Comparison of ENCODE assay signal across 17 cellular contexts in the genomic region with DNA sequence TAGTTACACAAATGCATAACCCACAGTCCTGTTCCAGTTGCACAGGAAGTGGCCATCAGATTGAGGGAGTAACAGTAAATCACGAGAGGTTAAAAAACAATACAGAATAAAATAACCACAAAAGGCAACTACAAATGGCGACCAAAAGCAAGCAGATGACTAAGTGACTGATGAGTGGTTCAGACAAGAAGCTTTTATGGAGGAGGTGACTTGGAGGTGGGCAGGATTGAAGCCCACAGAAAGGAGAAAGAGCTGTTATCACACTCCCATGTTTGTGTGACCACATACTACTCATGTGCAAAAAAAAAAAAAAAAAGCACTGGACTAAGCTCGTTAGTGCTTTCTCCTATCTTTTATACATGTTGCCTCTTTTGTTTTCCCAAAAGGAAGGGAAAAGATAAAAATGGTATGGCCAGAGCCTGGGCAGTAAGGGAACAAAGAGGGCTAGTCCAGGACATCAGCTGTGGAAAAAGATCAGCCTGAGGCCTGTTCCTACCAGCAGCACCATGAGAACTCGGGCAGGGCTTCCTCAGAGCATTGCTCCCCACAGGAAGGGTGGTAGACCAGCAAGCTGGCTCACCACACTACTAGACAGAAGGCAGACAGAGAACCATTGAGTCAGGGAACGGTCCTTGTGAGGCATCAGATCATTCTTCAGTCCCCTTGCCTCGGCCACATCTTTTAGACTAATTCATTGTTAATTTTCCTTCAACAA.
A peak's percentile ranks its signal among the peaks of the same experiment; 100 is the strongest.
DNase-seq lines count a peak whose midpoint lies in the region; ATAC-seq and TF ChIP-seq lines count a peak whose summit lies in the region.
"Had no signal": no experiment of that assay in that cellular context is flagged by ENCODE, and none has a peak within 500 bp of the region (broad histone marks: within the 10 kb centered on the region; RNA-seq: fewer than 3 reads in every experiment).

No MANE protein-coding gene starts in this region.

- DNase-seq in mammary epithelial cell (no peak), MCF 10A (ENCODE audit: unreplicated experiment) (no peak), Panc1 (ENCODE audit: low read depth, low spot score) (no peak), foreskin melanocyte (peak; percentile 77), DMS53 (lab: John Stamatoyannopoulos, UW) (no peak), esophagus muscularis mucosa (ENCODE audit: extremely low spot score) (no peak)
- DNase-seq: 8988T, Caco-2, HCEC 1CT, Karpas-422, NCI-H1105, Right ventricle myocardium superior, T-cell had no signal

- POLR2A ChIA-PET in MCF 10A (lab: Yijun Ruan, JAX) (interaction anchor here (0.6 to 4.9 kb wide), 3 partner anchors 12 to 256 kb away, joined by 3 to 17 read pairs (median 3); no protein-coding TSS in a partner anchor), Panc1 (lab: Charles Lee) (interaction anchor here (0.6 to 0.7 kb wide), 4 partner anchors 11 to 807 kb away, joined by 4 to 8 read pairs (median 5); no protein-coding TSS in a partner anchor)

- no peak overlapping the region for H3K4me3 ChIP-seq in mammary epithelial cell (replicated peaks in 1 of 3; ENCODE audit: insufficient read depth in 1 of 3, low read depth in 2 of 3, low read length in 3 of 3)
- H3K4me3 ChIP-seq in Panc1 (ENCODE audit: low read depth in 2 of 2, low read length in 2 of 2): no peak overlapping the region
- no peak overlapping the region for H3K4me3 ChIP-seq in esophagus muscularis mucosa

- H4K20me1 ChIP-seq in mammary epithelial cell (ENCODE audit: insufficient read depth, low read length): no peaks in the 10 kb centered on the region

- H3K9me3 Mint-ChIP-seq in MCF 10A (ENCODE audit: unreplicated experiment): no peaks in the 10 kb centered on the region

- no peak overlapping the region for H3K9ac ChIP-seq in mammary epithelial cell (ENCODE audit: insufficient read depth, low read length)

- H3K9me3 ChIP-seq in mammary epithelial cell (replicated peaks; ENCODE audit: insufficient read depth, low read length): no peaks in the 10 kb centered on the region
- H3K9me3 ChIP-seq in Panc1 (ENCODE audit: control insufficient read depth, insufficient read depth, low read depth, low read length): no peaks in the 10 kb centered on the region
- H3K9me3 ChIP-seq in esophagus muscularis mucosa: no peaks in the 10 kb centered on the region
- H3K9me3 ChIP-seq: Caco-2 had no signal

- peaks cover 18% of the 10 kb centered on the region for H3K4me1 ChIP-seq in mammary epithelial cell (ENCODE audit: insufficient read depth, low read length)
- peaks cover 13% of the 10 kb centered on the region; the same call in 1 of the 2 replicates for H3K4me1 ChIP-seq in Panc1 (ENCODE audit: control insufficient read depth, insufficient read depth, low read length)
- no peaks in the 10 kb centered on the region for H3K4me1 ChIP-seq in esophagus muscularis mucosa
- H3K4me1 ChIP-seq: Caco-2 had no signal

- TF ChIP-seq POLR2A in esophagus muscularis mucosa (IDR thresholded peaks at IDR 0.05; ENCODE audit: low read depth): no peak

- no peak for TF ChIP-seq EP300 in esophagus muscularis mucosa (IDR thresholded peaks at IDR 0.05)

- H3K4me1 Mint-ChIP-seq in MCF 10A (ENCODE audit: insufficient read depth, unreplicated experiment): peaks cover 18% of the 10 kb centered on the region
- H3K4me1 Mint-ChIP-seq: B cell, T-cell had no signal

- no peak overlapping the region for H3K4me2 ChIP-seq in mammary epithelial cell (ENCODE audit: insufficient read depth, low read depth, low read length)

- H3K27me3 ChIP-seq in mammary epithelial cell (ENCODE audit: insufficient read depth, low read length) (no peaks in the 10 kb centered on the region), Panc1 (ENCODE audit: control insufficient read depth, insufficient read depth, low read length) (no peaks in the 10 kb centered on the region), esophagus muscularis mucosa (no peaks in the 10 kb centered on the region)

- no TSS peak for BruUV-seq in mammary epithelial cell (replicated peaks; lab: Mats Ljungman, UMichigan)
- no TSS peak for BruUV-seq in MCF 10A (replicated peaks; lab: Mats Ljungman, UMichigan)
- no TSS peak for BruUV-seq in Panc1 (replicated peaks; lab: Mats Ljungman, UMichigan)

- H3K27ac ChIP-seq in mammary epithelial cell (ENCODE audit: insufficient read depth, low read depth, low read length) (no peak overlapping the region), Panc1 (ENCODE audit: low read length) (peak overlapping the region; percentile 1; the same call in 1 of the 2 replicates), esophagus muscularis mucosa (replicated peaks in 1 of 4) (no peak overlapping the region)

- H3K79me2 ChIP-seq in mammary epithelial cell (ENCODE audit: insufficient read depth, low read length): no peaks in the 10 kb centered on the region

- H3K4me3 Mint-ChIP-seq in MCF 10A (ENCODE audit: unreplicated experiment): no peak overlapping the region
- H3K4me3 Mint-ChIP-seq: B cell, T-cell had no signal

- H3K27ac Mint-ChIP-seq in MCF 10A (ENCODE audit: low read depth, unreplicated experiment): no peak overlapping the region
- H3K27ac Mint-ChIP-seq: B cell, T-cell had no signal

- H3K36me3 Mint-ChIP-seq in MCF 10A (ENCODE audit: insufficient read depth, unreplicated experiment): peaks cover 6% of the 10 kb centered on the region
- H3K36me3 Mint-ChIP-seq: T-cell had no signal

- dilution Hi-C loops in mammary epithelial cell (cut with HindIII; ENCODE audit: low sequenced_read_pairs): no loop called here

- ATAC-seq in Panc1: no peak
- no peak for ATAC-seq in HG03457 (IDR thresholded peaks at IDR 0.05; ENCODE audit: unreplicated experiment)
- ATAC-seq in HG02938 (IDR thresholded peaks at IDR 0.05; ENCODE audit: unreplicated experiment): no peak
- ATAC-seq: SK-N-SH treated with all-trans-retinoic acid at 6 μM for 48 hours, T-cell had no signal

- H2AFZ ChIP-seq in mammary epithelial cell (ENCODE audit: low read depth, low read length): peak overlapping the region; percentile 62

- WGBS in mammary epithelial cell (ENCODE audit: low coverage, missing lambda C conversion rate): 72% methylated on average over 6 of the region's 6 CpGs
- 76% methylated on average over 6 of the region's 6 CpGs for WGBS in esophagus muscularis mucosa

- TF ChIP-seq CTCF in mammary epithelial cell (conservative IDR thresholded peaks at IDR 0.05 in 1 of 2, IDR thresholded peaks at IDR 0.05 in 1 of 2; ENCODE audit: extremely low read depth in 1 of 2, insufficient read depth in 1 of 2, low read depth in 1 of 2, low read length in 2 of 2) (no peak), MCF 10A (IDR thresholded peaks at IDR 0.05; ENCODE audit: unreplicated experiment) (no peak), Panc1 (IDR thresholded peaks at IDR 0.05) (no peak), esophagus muscularis mucosa (IDR thresholded peaks at IDR 0.05) (no peak)

- no peaks in the 10 kb centered on the region for H3K27me3 Mint-ChIP-seq in MCF 10A (ENCODE audit: insufficient read depth, unreplicated experiment)
- H3K27me3 Mint-ChIP-seq: B cell, T-cell had no signal

- intact Hi-C loops in mammary epithelial cell (cut with micrococcal nuclease): no loop called here
- intact Hi-C loops in MCF 10A (cut with micrococcal nuclease): no loop called here
- intact Hi-C loops in Panc1 (cut with micrococcal nuclease; ENCODE audit: unreplicated experiment): no loop called here
- intact Hi-C loops in esophagus muscularis mucosa (cut with DNase I): no loop called here

- no peaks in the 10 kb centered on the region for H3K36me3 ChIP-seq in mammary epithelial cell (ENCODE audit: insufficient read depth, low read length)
- no peaks in the 10 kb centered on the region for H3K36me3 ChIP-seq in Panc1 (ENCODE audit: control insufficient read depth, insufficient read depth, low read length)
- no peaks in the 10 kb centered on the region for H3K36me3 ChIP-seq in esophagus muscularis mucosa

- in situ Hi-C loops in mammary epithelial cell (cut with MboI; ENCODE audit: low sequenced_read_pairs in 2 of 2): no loop called here
- in situ Hi-C loops in Panc1 (cut with HindIII; ENCODE audit: low pct_unique_long_range_greater_than_20kb, low sequenced_read_pairs): no loop called here

- CTCF ChIA-PET in mammary epithelial cell (lab: Charles Lee; ENCODE audit: low non-redundant PET): no interaction called here
- CTCF ChIA-PET in MCF 10A (lab: Yijun Ruan, JAX): interaction anchor here (0.7 kb wide), 1 partner anchor 783 kb away, joined by 4 read pairs; no protein-coding TSS in a partner anchor
- CTCF ChIA-PET in Panc1 (lab: Charles Lee): no interaction called here
